8 cellular contexts compared by ENCODE assay signal in the genomic region with DNA sequence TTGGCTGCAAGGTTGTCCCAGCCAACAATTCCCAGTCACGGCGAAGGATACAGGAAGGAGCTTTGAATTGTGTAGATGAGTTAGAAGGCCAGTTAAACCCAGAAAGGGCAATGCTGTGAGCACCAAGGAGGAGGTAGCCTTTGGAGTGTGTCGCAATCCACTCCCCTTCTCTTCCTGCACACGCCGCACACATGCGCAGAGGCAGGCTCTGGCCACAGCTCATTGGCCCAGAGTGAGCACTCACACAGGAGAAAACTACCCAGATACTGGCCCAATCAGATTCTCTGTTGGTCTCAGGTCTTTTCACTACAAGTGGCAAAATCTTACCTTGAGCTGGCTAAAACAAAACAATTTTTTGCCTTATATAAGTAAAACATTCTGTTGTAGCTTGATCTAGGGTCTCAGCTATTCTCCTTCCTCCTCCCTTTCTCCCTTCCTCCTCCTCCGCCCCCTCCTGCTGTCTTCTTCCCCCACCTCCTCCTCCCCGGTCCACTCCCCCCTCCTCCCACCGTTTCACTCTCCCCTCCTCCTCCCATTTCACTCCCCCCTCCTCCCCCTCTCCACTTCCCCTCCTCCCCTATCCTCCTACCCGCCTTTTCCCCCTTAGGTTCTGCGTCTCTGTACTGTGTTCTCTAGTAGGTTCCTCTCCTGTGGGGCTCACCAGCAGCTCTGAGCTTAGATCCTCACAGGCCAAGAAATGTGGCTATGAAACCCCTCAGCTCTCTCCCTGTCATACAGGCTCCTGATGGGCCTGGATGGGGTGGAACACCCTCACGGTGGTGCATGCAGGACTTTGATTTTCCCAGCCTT.
DNase-seq lines count a peak whose midpoint lies in the region; ATAC-seq and TF ChIP-seq lines count a peak whose summit lies in the region.

No MANE protein-coding gene starts in this region.

- no peaks in the 10 kb centered on the region for H3K4me1 ChIP-seq in uterus
- H3K4me1 ChIP-seq in hepatocyte (ENCODE audit: insufficient read depth) = no peaks in the 10 kb centered on the region

- peak overlapping the region; percentile 61 for H3K27ac Mint-ChIP-seq in CD4-positive, alpha-beta T cell
- peak overlapping the region; percentile 67 for H3K27ac Mint-ChIP-seq in activated CD4-positive, alpha-beta memory T cell treated with anti-CD3 and anti-CD28 coated beads for 36 hours

- TF ChIP-seq CTCF in CD4-positive, alpha-beta T cell (IDR thresholded peaks at IDR 0.05) = no peak
- TF ChIP-seq CTCF in uterus (IDR thresholded peaks at IDR 0.05) = no peak
- TF ChIP-seq CTCF in hepatocyte (IDR thresholded peaks at IDR 0.05; ENCODE audit: poor library complexity) = no peak

- no peak for TF ChIP-seq POLR2A in uterus (IDR thresholded peaks at IDR 0.05)

- no peaks in the 10 kb centered on the region for H3K79me2 ChIP-seq in hepatocyte

- CTCF ChIA-PET in CD4-positive, alpha-beta T cell (lab: Charles Lee) = no interaction called here
- CTCF ChIA-PET in activated CD4-positive, alpha-beta memory T cell treated with anti-CD3 and anti-CD28 coated beads for 36 hours (lab: Charles Lee) = interaction anchor here (0.8 to 1.5 kb wide), 4 partner anchors 77 to 361 kb away, joined by 3 to 4 read pairs (median 4); no protein-coding TSS in a partner anchor

- H3K9me2 ChIP-seq in hepatocyte (replicated peaks; ENCODE audit: insufficient read depth) = no peaks in the 10 kb centered on the region

- H3K4me2 ChIP-seq in hepatocyte = no peak overlapping the region

- no peak overlapping the region for H2AFZ ChIP-seq in hepatocyte

- H3K36me3 Mint-ChIP-seq in CD4-positive, alpha-beta T cell (ENCODE audit: low read depth) = no peaks in the 10 kb centered on the region
- no peaks in the 10 kb centered on the region for H3K36me3 Mint-ChIP-seq in activated CD4-positive, alpha-beta memory T cell treated with anti-CD3 and anti-CD28 coated beads for 36 hours

- intact Hi-C loops in CD4-positive, alpha-beta T cell (cut with DNase I, micrococcal nuclease) = loop anchor here in 1 of 2 experiments (5.0 kb wide), 1 partner anchor 994 kb away; no protein-coding TSS in a partner anchor
- intact Hi-C loops in activated CD4-positive, alpha-beta memory T cell treated with anti-CD3 and anti-CD28 coated beads for 36 hours (cut with micrococcal nuclease) = loop anchor here (5.0 kb wide), 2 partner anchors 114 to 344 kb away; a partner anchor contains a TSS
- intact Hi-C loops in uterus (cut with DNase I; ENCODE audit: low total_unique reads) = no loop called here

- H3K9me3 Mint-ChIP-seq in CD4-positive, alpha-beta T cell = no peaks in the 10 kb centered on the region
- no peaks in the 10 kb centered on the region for H3K9me3 Mint-ChIP-seq in activated CD4-positive, alpha-beta memory T cell treated with anti-CD3 and anti-CD28 coated beads for 36 hours

- 90% methylated on average over 8 of the region's 12 CpGs for WGBS in hepatocyte (ENCODE audit: low lambda C conversion rate, missing lambda C conversion rate)

- peak; percentile 86 for ATAC-seq in CD4-positive, alpha-beta T cell (ENCODE audit: poor library complexity)
- ATAC-seq in HG02884 (IDR thresholded peaks at IDR 0.05; ENCODE audit: unreplicated experiment) = peak; percentile 54

- H3K4me3 ChIP-seq in uterus (no peak overlapping the region), hepatocyte (no peak overlapping the region)

- H3K36me3 ChIP-seq in uterus (no peaks in the 10 kb centered on the region), hepatocyte (replicated peaks; ENCODE audit: insufficient read depth, low read depth) (no peaks in the 10 kb centered on the region)

- peak in 6 of 10 experiments; percentile 6 to 54 (median 28) for DNase-seq in CD4-positive, alpha-beta T cell
- peak; percentile 41 for DNase-seq in activated CD4-positive, alpha-beta memory T cell treated with anti-CD3 and anti-CD28 coated beads for 36 hours
- DNase-seq in medulla oblongata (ENCODE audit: extremely low spot score) (peak; percentile 69), uterus (no peak), hepatocyte (ENCODE audit: low spot score) (no peak), NCI-H748 (lab: John Stamatoyannopoulos, UW; ENCODE audit: unreplicated experiment) (no peak), NCI-H2081 (lab: John Stamatoyannopoulos, UW) (no peak)

- peaks cover 33% of the 10 kb centered on the region for H3K4me1 Mint-ChIP-seq in CD4-positive, alpha-beta T cell (ENCODE audit: low read depth)
- H3K4me1 Mint-ChIP-seq in activated CD4-positive, alpha-beta memory T cell treated with anti-CD3 and anti-CD28 coated beads for 36 hours (ENCODE audit: low read depth) = peaks cover 18% of the 10 kb centered on the region

- H3K9me3 ChIP-seq in CD4-positive, alpha-beta T cell (ENCODE audit: control insufficient read depth, low read length) = no peaks in the 10 kb centered on the region
- H3K9me3 ChIP-seq in uterus (no peaks in the 10 kb centered on the region), hepatocyte (ENCODE audit: low read depth) (no peaks in the 10 kb centered on the region)

- H3K4me3 Mint-ChIP-seq in CD4-positive, alpha-beta T cell = peak overlapping the region; percentile 66
- no peak overlapping the region for H3K4me3 Mint-ChIP-seq in activated CD4-positive, alpha-beta memory T cell treated with anti-CD3 and anti-CD28 coated beads for 36 hours

- no peak overlapping the region for H3K27ac ChIP-seq in CD4-positive, alpha-beta T cell (ENCODE audit: low read depth, low read length)
- no peak overlapping the region for H3K27ac ChIP-seq in uterus
- H3K27ac ChIP-seq in hepatocyte = no peak overlapping the region

- H3K27me3 Mint-ChIP-seq in CD4-positive, alpha-beta T cell = no peaks in the 10 kb centered on the region
- H3K27me3 Mint-ChIP-seq in activated CD4-positive, alpha-beta memory T cell treated with anti-CD3 and anti-CD28 coated beads for 36 hours = no peaks in the 10 kb centered on the region

- POLR2A ChIA-PET in CD4-positive, alpha-beta T cell (lab: Charles Lee) = no interaction called here
- POLR2A ChIA-PET in activated CD4-positive, alpha-beta memory T cell treated with anti-CD3 and anti-CD28 coated beads for 36 hours (lab: Charles Lee) = interaction anchor here (0.5 to 1.3 kb wide), 2 partner anchors 81 to 959 kb away, joined by 3 to 4 read pairs; no protein-coding TSS in a partner anchor

- no peaks in the 10 kb centered on the region for H4K20me1 ChIP-seq in hepatocyte (ENCODE audit: insufficient read depth, poor library complexity, severe bottlenecking)

- H3K27me3 ChIP-seq in CD4-positive, alpha-beta T cell (ENCODE audit: control insufficient read depth, insufficient read depth, low read length) = no peaks in the 10 kb centered on the region
- no peaks in the 10 kb centered on the region for H3K27me3 ChIP-seq in uterus
- no peaks in the 10 kb centered on the region for H3K27me3 ChIP-seq in hepatocyte

Comparison
In these comparisons a context has a peak if more than half of its experiments do, and no peak if none do; other contexts are left out.
1. DNase-seq: peak in CD4-positive, alpha-beta T cell (6 of 10), activated CD4-positive, alpha-beta memory T cell treated with anti-CD3 and anti-CD28 coated beads for 36 hours (single experiment) and medulla oblongata (single experiment); none in uterus (0 of 2), hepatocyte (single experiment), NCI-H748 (single experiment) and NCI-H2081 (0 of 2).